In genomic region chr7:135666156-135666555, GRCh38 we compare ENCODE assay signal across 30 cellular contexts. TPM values are rescaled to one million over a fixed set of nuclear protein-coding genes. Genes with fewer than 3 reads are reported as not detected.
DNase-seq lines count a peak whose midpoint lies in the region; ATAC-seq and TF ChIP-seq lines count a peak whose summit lies in the region.
"Had no signal": no experiment of that assay in that cellular context is flagged by ENCODE, and none has a peak within 500 bp of the region (broad histone marks: within the 10 kb centered on the region; RNA-seq: fewer than 3 reads in every experiment).

No MANE protein-coding gene starts in this region.

- H3K27ac Mint-ChIP-seq in WTC11 (peak overlapping the region; percentile 34; the same call in 1 of the 2 replicates), nephron (no peak overlapping the region)
- no peak overlapping the region for H3K27ac Mint-ChIP-seq in activated naive CD4-positive, alpha-beta T cell treated with anti-CD3 and anti-CD28 coated beads, Interleukin-2, amount 50 U/mL, for 72 hours
- H3K27ac Mint-ChIP-seq: activated B cell treated with CpG ODN at 0.5 μM for 24 hours; activated T-cell treated with anti-CD3 and anti-CD28 coated beads, Interleukin-2, amount 50 U/mL, for 72 hours had no signal

- ATAC-seq in WTC11 (no peak), GM21737 (IDR thresholded peaks at IDR 0.05; ENCODE audit: unreplicated experiment) (no peak)
- ATAC-seq in activated naive CD4-positive, alpha-beta T cell treated with anti-CD3 and anti-CD28 coated beads, Interleukin-2, amount 50 U/mL, for 72 hours: no peak
- ATAC-seq: A549; activated T-cell treated with anti-CD3 and anti-CD28 coated beads, Interleukin-2, amount 50 U/mL, for 72 hours; effector memory CD8-positive, alpha-beta T cell; left colon had no signal

- no peak overlapping the region for H3K4me3 Mint-ChIP-seq in WTC11
- peak overlapping the region; percentile 3 to 59 (median 14) for H3K4me3 Mint-ChIP-seq in nephron
- H3K4me3 Mint-ChIP-seq: activated B cell treated with CpG ODN at 0.5 μM for 24 hours; effector memory CD8-positive, alpha-beta T cell had no signal

- H3K9me3 Mint-ChIP-seq in WTC11: peaks cover 14% of the 10 kb centered on the region
- H3K9me3 Mint-ChIP-seq in nephron: no peaks in the 10 kb centered on the region
- H3K9me3 Mint-ChIP-seq in activated naive CD4-positive, alpha-beta T cell treated with anti-CD3 and anti-CD28 coated beads, Interleukin-2, amount 50 U/mL, for 72 hours: no peaks in the 10 kb centered on the region
- H3K9me3 Mint-ChIP-seq: activated B cell treated with CpG ODN at 0.5 μM for 24 hours had no signal

- POLR2A ChIA-PET in WTC11 (lab: Charles Lee): no interaction called here

- H3K27me3 Mint-ChIP-seq in WTC11 (ENCODE audit: low read depth): no peaks in the 10 kb centered on the region
- H3K27me3 Mint-ChIP-seq in nephron (ENCODE audit: low read depth): no peaks in the 10 kb centered on the region
- H3K27me3 Mint-ChIP-seq: activated B cell treated with CpG ODN at 0.5 μM for 24 hours; effector memory CD8-positive, alpha-beta T cell had no signal

- no peaks in the 10 kb centered on the region for H3K9me3 ChIP-seq in left ventricle myocardium inferior (replicated peaks)
- H3K9me3 ChIP-seq in right atrium auricular region: no peaks in the 10 kb centered on the region
- no peaks in the 10 kb centered on the region for H3K9me3 ChIP-seq in subcutaneous abdominal adipose tissue (ENCODE audit: control insufficient read depth in 5 of 5, low read length in 5 of 5)
- H3K9me3 ChIP-seq: A549, breast epithelium, colonic mucosa, MG63, transverse colon had no signal

- peaks cover 23% of the 10 kb centered on the region for H3K36me3 Mint-ChIP-seq in WTC11
- H3K36me3 Mint-ChIP-seq in nephron (ENCODE audit: low read depth): peaks cover 22% of the 10 kb centered on the region
- H3K36me3 Mint-ChIP-seq in activated naive CD4-positive, alpha-beta T cell treated with anti-CD3 and anti-CD28 coated beads, Interleukin-2, amount 50 U/mL, for 72 hours: peaks cover 19 to 38% of the 10 kb centered on the region in 2 donors

- intact Hi-C loops in left ventricle myocardium inferior (cut with micrococcal nuclease): no loop called here

- no peak for TF ChIP-seq CTCF in left ventricle myocardium inferior (IDR thresholded peaks at IDR 0.05; ENCODE audit: borderline replicate concordance)
- no peak for TF ChIP-seq CTCF in right atrium auricular region (IDR thresholded peaks at IDR 0.05)
- TF ChIP-seq CTCF in WTC11 (IDR thresholded peaks at IDR 0.05): no peak
- TF ChIP-seq CTCF in nephron (IDR thresholded peaks at IDR 0.05; ENCODE audit: unreplicated experiment in 3 of 3): no peak

- DNase-seq in left ventricle myocardium inferior (no peak), right atrium auricular region (ENCODE audit: low spot score) (no peak), WTC11 (ENCODE audit: low spot score) (no peak), A172 (ENCODE audit: low spot score) (no peak)
- DNase-seq in activated naive CD4-positive, alpha-beta T cell treated with anti-CD3 and anti-CD28 coated beads, Interleukin-2, amount 50 U/mL, for 72 hours (ENCODE audit: low spot score in 2 of 2): no peak
- DNase-seq: activated B cell treated with CpG ODN at 0.5 μM for 24 hours; activated CD4-positive, alpha-beta T cell treated with anti-CD3 and anti-CD28 coated beads, Interleukin-2, amount 50 U/mL, for 4 hours; activated naive CD4-positive, alpha-beta T cell; activated T-cell treated with anti-CD3 and anti-CD28 coated beads, Interleukin-2, amount 50 U/mL, for 72 hours; amniotic stem cell; colonic mucosa; DMS53; effector memory CD8-positive, alpha-beta T cell; foreskin melanocyte; GF-D8; left colon; mesenchymal stem cell; MG63; NCI-H1105 treated with DMSO at 0.1 percent for 48 hours; NCI-H1930; NCI-H524 treated with DMSO at 0.1 percent for 48 hours; SHP77 treated with DMSO at 0.1 percent for 48 hours; stimulated activated CD8-positive, alpha-beta memory T cell treated with anti-CD3 and anti-CD28 coated beads, Interleukin-4, amount 100 ng/mL, for 48 hours; SW 1271; transverse colon had no signal

- H3K36me3 ChIP-seq in left ventricle myocardium inferior (no peaks in the 10 kb centered on the region), right atrium auricular region (no peaks in the 10 kb centered on the region), subcutaneous abdominal adipose tissue (ENCODE audit: control insufficient read depth in 5 of 5, insufficient read depth in 5 of 5, low read length in 5 of 5) (no peaks in the 10 kb centered on the region)
- H3K36me3 ChIP-seq: breast epithelium, colonic mucosa, MG63, transverse colon had no signal

- H3K4me3 ChIP-seq in left ventricle myocardium inferior (no peak overlapping the region), right atrium auricular region (no peak overlapping the region), subcutaneous abdominal adipose tissue (ENCODE audit: low read depth in 1 of 5, low read length in 5 of 5) (no peak overlapping the region)
- H3K4me3 ChIP-seq: A549, breast epithelium, colonic mucosa, MG63, transverse colon had no signal

- H3K9ac ChIP-seq in subcutaneous abdominal adipose tissue (ENCODE audit: low read length in 5 of 5): peak overlapping the region in 1 of 5 donors; percentile 36

- H3K4me1 ChIP-seq in left ventricle myocardium inferior: peaks cover 94% of the 10 kb centered on the region
- peaks cover 0 to 53% of the 10 kb centered on the region in 2 donors for H3K4me1 ChIP-seq in right atrium auricular region
- peaks cover 5 to 58% (median 50%) of the 10 kb centered on the region in 5 donors for H3K4me1 ChIP-seq in subcutaneous abdominal adipose tissue (ENCODE audit: control insufficient read depth in 5 of 5, insufficient read depth in 5 of 5, low read length in 5 of 5)
- H3K4me1 ChIP-seq: colonic mucosa had no signal

- H3K4me1 Mint-ChIP-seq in WTC11 (peaks cover 14% of the 10 kb centered on the region), nephron (peaks cover 24% of the 10 kb centered on the region)

- no peaks in the 10 kb centered on the region for H3K27me3 ChIP-seq in left ventricle myocardium inferior (ENCODE audit: low read depth)
- no peaks in the 10 kb centered on the region for H3K27me3 ChIP-seq in right atrium auricular region
- H3K27me3 ChIP-seq in subcutaneous abdominal adipose tissue (ENCODE audit: control insufficient read depth in 5 of 5, insufficient read depth in 4 of 5, low read length in 5 of 5): no peaks in the 10 kb centered on the region
- H3K27me3 ChIP-seq: breast epithelium, colonic mucosa, MG63, transverse colon had no signal

- CTCF ChIA-PET in WTC11 (lab: Charles Lee): interaction anchor here (1.0 kb wide), 1 partner anchor 21 kb away, joined by 3 read pairs; no protein-coding TSS in a partner anchor

- H3K27ac ChIP-seq in left ventricle myocardium inferior (replicated peaks): peak overlapping the region; percentile 51
- no peak overlapping the region for H3K27ac ChIP-seq in right atrium auricular region
- peak overlapping the region; percentile 100 for H3K27ac ChIP-seq in subcutaneous abdominal adipose tissue (ENCODE audit: low read depth, low read length)
- H3K27ac ChIP-seq: A549, breast epithelium, colonic mucosa, transverse colon had no signal

TF ChIP-seq in WTC11, 78 proteins besides CTCF, POLR2A, EP300 and RAD21 (continues in another document):
- TF ChIP-seq FOXP1 (CRISPR knock-in tag; IDR thresholded peaks at IDR 0.05; ENCODE audit: borderline replicate concordance) (no peak), ETV6 (CRISPR knock-in tag; IDR thresholded peaks at IDR 0.05) (no peak), EMX1 (CRISPR knock-in tag; IDR thresholded peaks at IDR 0.05) (no peak), ATF6 (CRISPR knock-in tag; IDR thresholded peaks at IDR 0.05) (no peak), E2F5 (CRISPR knock-in tag; IDR thresholded peaks at IDR 0.05) (no peak)

RNA-seq across cellular contexts. Expression of gene STMP1, which starts 3.8 kb away (rescaled TPM):
- total RNA-seq in left ventricle myocardium inferior (28.2 TPM), right atrium auricular region (10 to 100 TPM; 11.9 to 13.4 TPM), WTC11 (2021) (26.1 to 31.6 TPM (median 30.4 TPM) in 3 replicates)
- 22.5 and 24.8 TPM in 2 replicates for total RNA-seq in A172 (2014; rRNA removed; shearing (Covaris generic))
- 10 to 100 TPM; 16.6 to 17.0 TPM for total RNA-seq in activated naive CD4-positive, alpha-beta T cell treated with anti-CD3 and anti-CD28 coated beads, Interleukin-2, amount 50 U/mL, for 72 hours

Comparison
In these comparisons a context has a peak if more than half of its experiments do, and no peak if none do; other contexts are left out.
1. H3K27ac ChIP-seq: peak in left ventricle myocardium inferior (single experiment) and subcutaneous abdominal adipose tissue (single experiment); none in right atrium auricular region (0 of 2).